In the genomic region with DNA sequence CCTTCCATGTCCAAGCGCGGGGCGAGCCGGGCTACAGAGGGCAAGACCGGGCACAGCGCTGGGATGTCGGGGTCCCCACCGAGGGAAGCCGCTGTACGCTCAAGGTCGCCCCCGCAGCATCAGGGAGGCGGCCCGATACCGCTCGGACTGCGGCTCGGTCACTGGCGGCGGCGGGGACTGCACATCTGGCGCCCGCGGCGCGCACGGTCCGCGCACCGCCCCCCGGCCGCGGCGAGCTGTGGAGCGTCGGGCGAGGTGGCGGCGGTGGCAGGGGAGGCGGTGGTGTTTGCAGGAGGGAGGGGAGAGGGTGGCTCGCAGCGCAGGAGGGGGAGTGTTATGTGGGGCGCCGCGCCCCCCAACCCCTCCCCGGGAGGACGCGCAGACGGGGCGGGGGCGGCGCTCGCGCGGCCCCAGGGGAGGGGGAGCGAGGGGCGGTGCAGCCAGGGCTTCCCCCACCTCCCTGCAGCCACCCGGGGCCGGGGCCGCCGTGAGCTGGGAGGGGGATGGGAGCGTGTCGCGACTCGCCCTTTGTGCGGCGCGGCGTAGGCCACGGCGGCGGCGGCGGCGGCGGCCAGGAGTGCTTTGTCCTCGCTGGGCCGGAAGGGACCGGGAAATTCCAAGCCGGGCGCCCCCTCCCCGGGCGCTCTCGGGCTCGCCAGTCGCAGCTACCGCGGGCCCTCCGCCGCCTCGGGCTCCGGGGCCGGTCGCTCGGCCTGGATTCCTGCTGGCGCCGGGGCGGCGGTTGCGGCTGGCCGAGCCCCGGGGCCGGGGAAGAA, we compare ENCODE assay signal across 1 cellular context.
TF ChIP-seq lines count a peak whose summit lies in the region.

A gene (minus strand): TSS at position 309 of the 776 bp plus-strand sequence. CDS start 301 bp downstream, at position 8.

TF ChIP-seq in HepG2, 621 proteins besides CTCF, POLR2A, EP300 and RAD21 (continued from another document and continues in another):
- TF ChIP-seq, protein P1, sequence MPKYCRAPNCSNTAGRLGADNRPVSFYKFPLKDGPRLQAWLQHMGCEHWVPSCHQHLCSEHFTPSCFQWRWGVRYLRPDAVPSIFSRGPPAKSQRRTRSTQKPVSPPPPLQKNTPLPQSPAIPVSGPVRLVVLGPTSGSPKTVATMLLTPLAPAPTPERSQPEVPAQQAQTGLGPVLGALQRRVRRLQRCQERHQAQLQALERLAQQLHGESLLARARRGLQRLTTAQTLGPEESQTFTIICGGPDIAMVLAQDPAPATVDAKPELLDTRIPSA (CRISPR knock-in tag; IDR thresholded peaks at IDR 0.05; ENCODE audit: borderline replicate concordance): no peak
- TF ChIP-seq, protein P2, sequence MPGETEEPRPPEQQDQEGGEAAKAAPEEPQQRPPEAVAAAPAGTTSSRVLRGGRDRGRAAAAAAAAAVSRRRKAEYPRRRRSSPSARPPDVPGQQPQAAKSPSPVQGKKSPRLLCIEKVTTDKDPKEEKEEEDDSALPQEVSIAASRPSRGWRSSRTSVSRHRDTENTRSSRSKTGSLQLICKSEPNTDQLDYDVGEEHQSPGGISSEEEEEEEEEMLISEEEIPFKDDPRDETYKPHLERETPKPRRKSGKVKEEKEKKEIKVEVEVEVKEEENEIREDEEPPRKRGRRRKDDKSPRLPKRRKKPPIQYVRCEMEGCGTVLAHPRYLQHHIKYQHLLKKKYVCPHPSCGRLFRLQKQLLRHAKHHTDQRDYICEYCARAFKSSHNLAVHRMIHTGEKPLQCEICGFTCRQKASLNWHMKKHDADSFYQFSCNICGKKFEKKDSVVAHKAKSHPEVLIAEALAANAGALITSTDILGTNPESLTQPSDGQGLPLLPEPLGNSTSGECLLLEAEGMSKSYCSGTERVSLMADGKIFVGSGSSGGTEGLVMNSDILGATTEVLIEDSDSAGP (CRISPR knock-in tag; IDR thresholded peaks at IDR 0.05; ENCODE audit: borderline replicate concordance): 0 out of 2 replicates have a peak, but pooled peaks have one; percentile 16
- TF ChIP-seq SMARCC2 (IDR thresholded peaks at IDR 0.05) (no peak), SIX1 (CRISPR knock-in tag; IDR thresholded peaks at IDR 0.05; ENCODE audit: borderline replicate concordance) (no peak), GABPB1 (CRISPR knock-in tag; IDR thresholded peaks at IDR 0.05) (peak; percentile 34; the same call in 1 of the 2 replicates), ZFP37 (CRISPR knock-in tag; IDR thresholded peaks at IDR 0.05; ENCODE audit: borderline replicate concordance) (no peak), ZNF510 (CRISPR knock-in tag; IDR thresholded peaks at IDR 0.05; ENCODE audit: low read depth) (no peak), RBM39 (IDR thresholded peaks at IDR 0.05; ENCODE audit: low read depth, low read length, poor library complexity, severe bottlenecking) (no peak), ZC3H13 (CRISPR knock-in tag; IDR thresholded peaks at IDR 0.05) (0 out of 2 replicates have a peak, but pooled peaks have one; percentile 47), ERF (CRISPR knock-in tag; IDR thresholded peaks at IDR 0.05) (no peak), CC2D1A (CRISPR knock-in tag; IDR thresholded peaks at IDR 0.05) (no peak), ISX (CRISPR knock-in tag; conservative IDR thresholded peaks at IDR 0.05) (no peak), REPIN1 (CRISPR knock-in tag; IDR thresholded peaks at IDR 0.05; ENCODE audit: borderline replicate concordance, low read depth) (no peak), CREB1 (IDR thresholded peaks at IDR 0.05) (no peak), CREB1 (CRISPR knock-in tag; IDR thresholded peaks at IDR 0.05) (no peak), ZNF30 (CRISPR knock-in tag; IDR thresholded peaks at IDR 0.05) (no peak), ZSCAN21 (CRISPR knock-in tag; IDR thresholded peaks at IDR 0.05; ENCODE audit: borderline replicate concordance) (peak; percentile 72; the same call in 1 of the 2 replicates), MTA3 (CRISPR knock-in tag; IDR thresholded peaks at IDR 0.05) (no peak), HOXA3 (CRISPR knock-in tag; IDR thresholded peaks at IDR 0.05) (peak; percentile 7; the same call in 1 of the 2 replicates)
- TF ChIP-seq, protein P3, sequence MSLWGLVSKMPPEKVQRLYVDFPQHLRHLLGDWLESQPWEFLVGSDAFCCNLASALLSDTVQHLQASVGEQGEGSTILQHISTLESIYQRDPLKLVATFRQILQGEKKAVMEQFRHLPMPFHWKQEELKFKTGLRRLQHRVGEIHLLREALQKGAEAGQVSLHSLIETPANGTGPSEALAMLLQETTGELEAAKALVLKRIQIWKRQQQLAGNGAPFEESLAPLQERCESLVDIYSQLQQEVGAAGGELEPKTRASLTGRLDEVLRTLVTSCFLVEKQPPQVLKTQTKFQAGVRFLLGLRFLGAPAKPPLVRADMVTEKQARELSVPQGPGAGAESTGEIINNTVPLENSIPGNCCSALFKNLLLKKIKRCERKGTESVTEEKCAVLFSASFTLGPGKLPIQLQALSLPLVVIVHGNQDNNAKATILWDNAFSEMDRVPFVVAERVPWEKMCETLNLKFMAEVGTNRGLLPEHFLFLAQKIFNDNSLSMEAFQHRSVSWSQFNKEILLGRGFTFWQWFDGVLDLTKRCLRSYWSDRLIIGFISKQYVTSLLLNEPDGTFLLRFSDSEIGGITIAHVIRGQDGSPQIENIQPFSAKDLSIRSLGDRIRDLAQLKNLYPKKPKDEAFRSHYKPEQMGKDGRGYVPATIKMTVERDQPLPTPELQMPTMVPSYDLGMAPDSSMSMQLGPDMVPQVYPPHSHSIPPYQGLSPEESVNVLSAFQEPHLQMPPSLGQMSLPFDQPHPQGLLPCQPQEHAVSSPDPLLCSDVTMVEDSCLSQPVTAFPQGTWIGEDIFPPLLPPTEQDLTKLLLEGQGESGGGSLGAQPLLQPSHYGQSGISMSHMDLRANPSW (CRISPR knock-in tag; IDR thresholded peaks at IDR 0.05; ENCODE audit: borderline replicate concordance): no peak
- TF ChIP-seq, protein P4, sequence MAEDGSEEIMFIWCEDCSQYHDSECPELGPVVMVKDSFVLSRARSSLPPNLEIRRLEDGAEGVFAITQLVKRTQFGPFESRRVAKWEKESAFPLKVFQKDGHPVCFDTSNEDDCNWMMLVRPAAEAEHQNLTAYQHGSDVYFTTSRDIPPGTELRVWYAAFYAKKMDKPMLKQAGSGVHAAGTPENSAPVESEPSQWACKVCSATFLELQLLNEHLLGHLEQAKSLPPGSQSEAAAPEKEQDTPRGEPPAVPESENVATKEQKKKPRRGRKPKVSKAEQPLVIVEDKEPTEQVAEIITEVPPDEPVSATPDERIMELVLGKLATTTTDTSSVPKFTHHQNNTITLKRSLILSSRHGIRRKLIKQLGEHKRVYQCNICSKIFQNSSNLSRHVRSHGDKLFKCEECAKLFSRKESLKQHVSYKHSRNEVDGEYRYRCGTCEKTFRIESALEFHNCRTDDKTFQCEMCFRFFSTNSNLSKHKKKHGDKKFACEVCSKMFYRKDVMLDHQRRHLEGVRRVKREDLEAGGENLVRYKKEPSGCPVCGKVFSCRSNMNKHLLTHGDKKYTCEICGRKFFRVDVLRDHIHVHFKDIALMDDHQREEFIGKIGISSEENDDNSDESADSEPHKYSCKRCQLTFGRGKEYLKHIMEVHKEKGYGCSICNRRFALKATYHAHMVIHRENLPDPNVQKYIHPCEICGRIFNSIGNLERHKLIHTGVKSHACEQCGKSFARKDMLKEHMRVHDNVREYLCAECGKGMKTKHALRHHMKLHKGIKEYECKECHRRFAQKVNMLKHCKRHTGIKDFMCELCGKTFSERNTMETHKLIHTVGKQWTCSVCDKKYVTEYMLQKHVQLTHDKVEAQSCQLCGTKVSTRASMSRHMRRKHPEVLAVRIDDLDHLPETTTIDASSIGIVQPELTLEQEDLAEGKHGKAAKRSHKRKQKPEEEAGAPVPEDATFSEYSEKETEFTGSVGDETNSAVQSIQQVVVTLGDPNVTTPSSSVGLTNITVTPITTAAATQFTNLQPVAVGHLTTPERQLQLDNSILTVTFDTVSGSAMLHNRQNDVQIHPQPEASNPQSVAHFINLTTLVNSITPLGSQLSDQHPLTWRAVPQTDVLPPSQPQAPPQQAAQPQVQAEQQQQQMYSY (CRISPR knock-in tag; IDR thresholded peaks at IDR 0.05): 0 out of 2 replicates have a peak, but pooled peaks have one; percentile 25
- TF ChIP-seq, protein P5, sequence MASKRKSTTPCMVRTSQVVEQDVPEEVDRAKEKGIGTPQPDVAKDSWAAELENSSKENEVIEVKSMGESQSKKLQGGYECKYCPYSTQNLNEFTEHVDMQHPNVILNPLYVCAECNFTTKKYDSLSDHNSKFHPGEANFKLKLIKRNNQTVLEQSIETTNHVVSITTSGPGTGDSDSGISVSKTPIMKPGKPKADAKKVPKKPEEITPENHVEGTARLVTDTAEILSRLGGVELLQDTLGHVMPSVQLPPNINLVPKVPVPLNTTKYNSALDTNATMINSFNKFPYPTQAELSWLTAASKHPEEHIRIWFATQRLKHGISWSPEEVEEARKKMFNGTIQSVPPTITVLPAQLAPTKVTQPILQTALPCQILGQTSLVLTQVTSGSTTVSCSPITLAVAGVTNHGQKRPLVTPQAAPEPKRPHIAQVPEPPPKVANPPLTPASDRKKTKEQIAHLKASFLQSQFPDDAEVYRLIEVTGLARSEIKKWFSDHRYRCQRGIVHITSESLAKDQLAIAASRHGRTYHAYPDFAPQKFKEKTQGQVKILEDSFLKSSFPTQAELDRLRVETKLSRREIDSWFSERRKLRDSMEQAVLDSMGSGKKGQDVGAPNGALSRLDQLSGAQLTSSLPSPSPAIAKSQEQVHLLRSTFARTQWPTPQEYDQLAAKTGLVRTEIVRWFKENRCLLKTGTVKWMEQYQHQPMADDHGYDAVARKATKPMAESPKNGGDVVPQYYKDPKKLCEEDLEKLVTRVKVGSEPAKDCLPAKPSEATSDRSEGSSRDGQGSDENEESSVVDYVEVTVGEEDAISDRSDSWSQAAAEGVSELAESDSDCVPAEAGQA (IDR thresholded peaks at IDR 0.05; ENCODE audit: low read depth): no peak
- TF ChIP-seq, protein P5 (CRISPR knock-in tag; IDR thresholded peaks at IDR 0.05; ENCODE audit: borderline replicate concordance): no peak
- TF ChIP-seq, protein P6, sequence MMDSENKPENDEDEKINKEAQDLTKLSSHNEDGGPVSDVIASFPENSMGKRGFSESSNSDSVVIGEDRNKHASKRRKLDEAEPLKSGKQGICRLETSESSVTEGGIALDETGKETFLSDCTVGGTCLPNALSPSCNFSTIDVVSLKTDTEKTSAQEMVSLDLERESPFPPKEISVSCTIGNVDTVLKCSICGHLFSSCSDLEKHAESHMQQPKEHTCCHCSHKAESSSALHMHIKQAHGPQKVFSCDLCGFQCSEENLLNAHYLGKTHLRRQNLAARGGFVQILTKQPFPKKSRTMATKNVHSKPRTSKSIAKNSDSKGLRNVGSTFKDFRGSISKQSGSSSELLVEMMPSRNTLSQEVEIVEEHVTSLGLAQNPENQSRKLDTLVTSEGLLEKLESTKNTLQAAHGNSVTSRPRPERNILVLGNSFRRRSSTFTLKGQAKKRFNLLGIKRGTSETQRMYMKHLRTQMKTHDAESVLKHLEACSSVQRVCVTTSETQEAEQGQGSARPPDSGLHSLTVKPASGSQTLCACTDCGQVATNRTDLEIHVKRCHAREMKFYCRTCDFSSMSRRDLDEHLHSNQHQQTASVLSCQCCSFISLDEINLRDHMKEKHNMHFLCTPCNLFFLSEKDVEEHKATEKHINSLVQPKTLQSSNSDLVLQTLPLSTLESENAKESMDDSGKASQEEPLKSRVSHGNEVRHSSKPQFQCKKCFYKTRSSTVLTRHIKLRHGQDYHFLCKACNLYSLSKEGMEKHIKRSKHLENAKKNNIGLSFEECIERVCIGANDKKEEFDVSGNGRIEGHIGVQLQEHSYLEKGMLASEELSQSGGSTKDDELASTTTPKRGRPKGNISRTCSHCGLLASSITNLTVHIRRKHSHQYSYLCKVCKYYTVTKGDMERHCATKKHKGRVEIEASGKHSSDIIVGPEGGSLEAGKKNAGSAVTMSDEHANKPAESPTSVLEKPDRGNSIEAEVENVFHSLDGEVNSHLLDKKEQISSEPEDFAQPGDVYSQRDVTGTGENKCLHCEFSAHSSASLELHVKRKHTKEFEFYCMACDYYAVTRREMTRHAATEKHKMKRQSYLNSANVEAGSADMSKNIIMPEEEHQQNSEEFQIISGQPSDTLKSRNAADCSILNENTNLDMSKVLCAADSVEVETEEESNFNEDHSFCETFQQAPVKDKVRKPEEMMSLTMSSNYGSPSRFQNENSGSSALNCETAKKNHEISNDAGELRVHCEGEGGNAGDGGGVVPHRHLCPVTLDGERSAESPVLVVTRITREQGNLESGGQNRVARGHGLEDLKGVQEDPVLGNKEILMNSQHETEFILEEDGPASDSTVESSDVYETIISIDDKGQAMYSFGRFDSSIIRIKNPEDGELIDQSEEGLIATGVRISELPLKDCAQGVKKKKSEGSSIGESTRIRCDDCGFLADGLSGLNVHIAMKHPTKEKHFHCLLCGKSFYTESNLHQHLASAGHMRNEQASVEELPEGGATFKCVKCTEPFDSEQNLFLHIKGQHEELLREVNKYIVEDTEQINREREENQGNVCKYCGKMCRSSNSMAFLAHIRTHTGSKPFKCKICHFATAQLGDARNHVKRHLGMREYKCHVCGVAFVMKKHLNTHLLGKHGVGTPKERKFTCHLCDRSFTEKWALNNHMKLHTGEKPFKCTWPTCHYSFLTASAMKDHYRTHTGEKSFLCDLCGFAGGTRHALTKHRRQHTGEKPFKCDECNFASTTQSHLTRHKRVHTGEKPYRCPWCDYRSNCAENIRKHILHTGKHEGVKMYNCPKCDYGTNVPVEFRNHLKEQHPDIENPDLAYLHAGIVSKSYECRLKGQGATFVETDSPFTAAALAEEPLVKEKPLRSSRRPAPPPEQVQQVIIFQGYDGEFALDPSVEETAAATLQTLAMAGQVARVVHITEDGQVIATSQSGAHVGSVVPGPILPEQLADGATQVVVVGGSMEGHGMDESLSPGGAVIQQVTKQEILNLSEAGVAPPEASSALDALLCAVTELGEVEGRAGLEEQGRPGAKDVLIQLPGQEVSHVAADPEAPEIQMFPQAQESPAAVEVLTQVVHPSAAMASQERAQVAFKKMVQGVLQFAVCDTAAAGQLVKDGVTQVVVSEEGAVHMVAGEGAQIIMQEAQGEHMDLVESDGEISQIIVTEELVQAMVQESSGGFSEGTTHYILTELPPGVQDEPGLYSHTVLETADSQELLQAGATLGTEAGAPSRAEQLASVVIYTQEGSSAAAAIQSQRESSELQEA (CRISPR knock-in tag; IDR thresholded peaks at IDR 0.05; ENCODE audit: not compliant biosample characterization): no peak
